Comparison of ENCODE assay signal across 20 cellular contexts in genomic region chr3:143344516-143345165, GRCh38.
DNase-seq lines count a peak whose midpoint lies in the region; ATAC-seq, FAIRE-seq and TF ChIP-seq lines count a peak whose summit lies in the region.
"Had no signal": no experiment of that assay in that cellular context is flagged by ENCODE, and none has a peak within 500 bp of the region (broad histone marks: within the 10 kb centered on the region; RNA-seq: fewer than 3 reads in every experiment).

No MANE protein-coding gene starts in this region.

- H3K9ac ChIP-seq in endothelial cell of umbilical vein (replicated peaks; ENCODE audit: extremely low read depth, insufficient read depth, low read length): no peak overlapping the region
- H3K9ac ChIP-seq: BLaER1, GM23248 had no signal

- TF ChIP-seq CTCF in endothelial cell of umbilical vein (IDR thresholded peaks at IDR 0.05; ENCODE audit: extremely low read depth in 1 of 2, insufficient read depth in 1 of 2, low read depth in 1 of 2, low read length in 2 of 2): no peak
- no peak for TF ChIP-seq CTCF in natural killer cell (IDR thresholded peaks at IDR 0.05)

- BruUV-seq in endothelial cell of umbilical vein (replicated peaks; lab: Mats Ljungman, UMichigan): no TSS peak

- no peak for ATAC-seq in activated T-cell treated with anti-CD3 and anti-CD28 coated beads, Interleukin-2, amount 50 U/mL, for 72 hours (replicated peaks in 1 of 2)
- ATAC-seq in natural killer cell: peak in 1 of 3 donors; percentile 42
- no peak for ATAC-seq in HG03439 (IDR thresholded peaks at IDR 0.05; ENCODE audit: unreplicated experiment)
- no peak for ATAC-seq in HG03135 (IDR thresholded peaks at IDR 0.05; ENCODE audit: unreplicated experiment)

- H4K20me1 ChIP-seq in endothelial cell of umbilical vein (replicated peaks; ENCODE audit: control insufficient read depth, extremely low read depth, insufficient read depth, low read length): no peaks in the 10 kb centered on the region
- H4K20me1 ChIP-seq: BLaER1 had no signal

- POLR2A ChIA-PET in endothelial cell of umbilical vein (lab: Charles Lee): no interaction called here

- peaks cover 31% of the 10 kb centered on the region for H3K4me1 ChIP-seq in endothelial cell of umbilical vein (ENCODE audit: control insufficient read depth, extremely low read depth, insufficient read depth, low read length)
- H3K4me1 ChIP-seq: HAP-1 had no signal

- intact Hi-C loops in endothelial cell of umbilical vein (cut with micrococcal nuclease) (loop anchor here (1.0 kb wide), 1 partner anchor 13 kb away; no protein-coding TSS in a partner anchor), natural killer cell (cut with micrococcal nuclease) (loop anchor here (5.0 kb wide), 2 partner anchors 42 to 222 kb away; no protein-coding TSS in a partner anchor)

- no peak overlapping the region for H3K4me3 Mint-ChIP-seq in activated T-cell treated with anti-CD3 and anti-CD28 coated beads, Interleukin-2, amount 50 U/mL, for 72 hours
- H3K4me3 Mint-ChIP-seq in natural killer cell: peak overlapping the region; percentile 72
- H3K4me3 Mint-ChIP-seq: CD14-positive monocyte; CD4-positive, alpha-beta memory T cell had no signal

- H2AFZ ChIP-seq in endothelial cell of umbilical vein (ENCODE audit: low read depth, low read length): no peak overlapping the region
- H2AFZ ChIP-seq: GM23248 had no signal

- no peak for DNase-seq in activated T-cell treated with anti-CD3 and anti-CD28 coated beads, Interleukin-2, amount 50 U/mL, for 72 hours
- no peak for DNase-seq in activated T-cell treated with anti-CD3 and anti-CD28 coated beads, Interleukin-2, amount 50 U/mL, for 1 hour
- DNase-seq in endothelial cell of umbilical vein (ENCODE audit: low read depth, low spot score) (peak; percentile 87), natural killer cell (no peak), midbrain (lab: John Stamatoyannopoulos, UW) (no peak), T-helper 1 cell (no peak)
- DNase-seq: 8988T; CD4-positive, alpha-beta memory T cell; DMS 273 treated with DMSO at 0.1 percent for 48 hours; DMS53; GM23248; IMR-90 had no signal

- H3K4me2 ChIP-seq in endothelial cell of umbilical vein (ENCODE audit: insufficient read depth, low read length): peak overlapping the region; percentile 86
- H3K4me2 ChIP-seq: BLaER1 had no signal

- peaks cover 0 to 5% of the 10 kb centered on the region in 2 donors for H3K9me3 Mint-ChIP-seq in activated T-cell treated with anti-CD3 and anti-CD28 coated beads, Interleukin-2, amount 50 U/mL, for 72 hours
- peaks cover 0 to 4% of the 10 kb centered on the region in 2 donors for H3K9me3 Mint-ChIP-seq in natural killer cell
- H3K9me3 Mint-ChIP-seq: CD4-positive, alpha-beta memory T cell had no signal

- peak overlapping the region; percentile 54 for H3K27ac ChIP-seq in endothelial cell of umbilical vein (ENCODE audit: insufficient read depth, low read depth, low read length)
- H3K27ac ChIP-seq: BLaER1, GM23248 had no signal

- H3K36me3 Mint-ChIP-seq in activated T-cell treated with anti-CD3 and anti-CD28 coated beads, Interleukin-2, amount 50 U/mL, for 72 hours (ENCODE audit: insufficient read depth in 2 of 2): peaks cover 0 to 2% of the 10 kb centered on the region in 2 donors
- peaks cover 18% of the 10 kb centered on the region for H3K36me3 Mint-ChIP-seq in natural killer cell

- no peak for TF ChIP-seq POLR2A in endothelial cell of umbilical vein (IDR thresholded peaks at IDR 0.05; ENCODE audit: low read depth, low read length)

- dilution Hi-C loops in endothelial cell of umbilical vein (cut with MboI; ENCODE audit: extremely low pct_ligation_motif_present, low sequenced_read_pairs): no loop called here

- H3K36me3 ChIP-seq in endothelial cell of umbilical vein (ENCODE audit: control insufficient read depth in 2 of 2, extremely low read depth in 1 of 2, insufficient read depth in 2 of 2, low read length in 2 of 2): no peaks in the 10 kb centered on the region
- H3K36me3 ChIP-seq: BLaER1, HAP-1 had no signal

- peaks cover 24% of the 10 kb centered on the region for H3K4me1 Mint-ChIP-seq in activated T-cell treated with anti-CD3 and anti-CD28 coated beads, Interleukin-2, amount 50 U/mL, for 72 hours (ENCODE audit: low read depth)
- H3K4me1 Mint-ChIP-seq in natural killer cell: peaks cover 41 to 49% of the 10 kb centered on the region in 2 donors

- H3K4me3 ChIP-seq in endothelial cell of umbilical vein (replicated peaks in 1 of 3; ENCODE audit: insufficient read depth in 1 of 3, low read depth in 1 of 3, low read length in 3 of 3): peak overlapping the region in 1 of 3 experiments; percentile 44
- H3K4me3 ChIP-seq: BLaER1, GM23248, HAP-1 had no signal

- CTCF ChIA-PET in endothelial cell of umbilical vein (lab: Charles Lee): interaction anchor here (0.5 to 2.4 kb wide), 5 partner anchors 12 to 1098 kb away, joined by 3 to 7 read pairs (median 4); no protein-coding TSS in a partner anchor

- H3K9me3 ChIP-seq in endothelial cell of umbilical vein (replicated peaks; ENCODE audit: control insufficient read depth, insufficient read depth, low read length): no peaks in the 10 kb centered on the region
- H3K9me3 ChIP-seq: BLaER1, HAP-1 had no signal

- H3K27me3 Mint-ChIP-seq in activated T-cell treated with anti-CD3 and anti-CD28 coated beads, Interleukin-2, amount 50 U/mL, for 72 hours (ENCODE audit: low read depth): no peaks in the 10 kb centered on the region
- no peaks in the 10 kb centered on the region for H3K27me3 Mint-ChIP-seq in natural killer cell (ENCODE audit: low read depth in 2 of 2)
- H3K27me3 Mint-ChIP-seq: CD4-positive, alpha-beta memory T cell had no signal

- H3K27me3 ChIP-seq in endothelial cell of umbilical vein (ENCODE audit: control insufficient read depth in 2 of 2, insufficient read depth in 2 of 2, low read length in 2 of 2): no peaks in the 10 kb centered on the region
- H3K27me3 ChIP-seq: BLaER1 had no signal

- H3K9me1 ChIP-seq in endothelial cell of umbilical vein (replicated peaks; ENCODE audit: control insufficient read depth, extremely low read depth, insufficient read depth, low read length): no peaks in the 10 kb centered on the region

- peak; percentile 31 for FAIRE-seq in endothelial cell of umbilical vein (lab: Jason Lieb, UNC)
- FAIRE-seq: G401.6, GM12891, HTR-8/SVneo had no signal

- no peaks in the 10 kb centered on the region for H3K79me2 ChIP-seq in endothelial cell of umbilical vein (ENCODE audit: control insufficient read depth, insufficient read depth, low read length)

- H3K27ac Mint-ChIP-seq in activated T-cell treated with anti-CD3 and anti-CD28 coated beads, Interleukin-2, amount 50 U/mL, for 72 hours: peak overlapping the region; percentile 25
- H3K27ac Mint-ChIP-seq in natural killer cell: peak overlapping the region; percentile 75 to 84
- H3K27ac Mint-ChIP-seq: CD14-positive monocyte had no signal

TF ChIP-seq in endothelial cell of umbilical vein, 7 proteins besides CTCF, POLR2A, EP300 and RAD21:
- TF ChIP-seq JUN (IDR thresholded peaks at IDR 0.05; ENCODE audit: borderline replicate concordance, insufficient read depth, insufficient read length, low read depth) (peak; percentile 38), FOS (IDR thresholded peaks at IDR 0.05; ENCODE audit: borderline replicate concordance, insufficient read depth, low read length) (peak; percentile 20), MYC (IDR thresholded peaks at IDR 0.05; ENCODE audit: low read depth, low read length) (no peak)
TF ChIP-seq in endothelial cell of umbilical vein: peak in this region for 2.
